11 cellular contexts compared by ENCODE assay signal in genomic region chr10:19021162-19021561, GRCh38. TPM values are rescaled to one million over a fixed set of nuclear protein-coding genes. Genes with fewer than 3 reads are reported as not detected.
"Had no signal": no experiment of that assay in that cellular context is flagged by ENCODE, and none has a peak within 500 bp of the region (broad histone marks: within the 10 kb centered on the region; RNA-seq: fewer than 3 reads in every experiment).

No MANE protein-coding gene starts in this region.

- H3K36me3 ChIP-seq: HAP-1 had no signal

- H3K4me1 ChIP-seq: HAP-1 had no signal

- ATAC-seq: HCT116, K562 had no signal

- H3K4me3 ChIP-seq: HAP-1, K562 had no signal

- H3K27ac ChIP-seq: HL-60 had no signal

- H3K27ac Mint-ChIP-seq: HFFc6 had no signal

- H3K4me3 Mint-ChIP-seq: HFFc6 had no signal

- DNase-seq: GOT3, H7, HFFc6, IMR-90, KG1 had no signal

- H3K9me3 ChIP-seq: HAP-1 had no signal

- FAIRE-seq: HTR-8/SVneo, K562 had no signal

RNA-seq across cellular contexts. Expression of gene MALRD1, which starts 27.4 kb away (rescaled TPM):
- total RNA-seq: H4, HFFc6, K562 had no signal
- polyA plus RNA-seq: K562 had no signal
